ENCODE assay signal across 16 cellular contexts in genomic region chr20:35714127-35714526, GRCh38. TPM values are rescaled to one million over a fixed set of nuclear protein-coding genes. Genes with fewer than 3 reads are reported as not detected.
A peak's percentile ranks its signal among the peaks of the same experiment; 100 is the strongest.
DNase-seq lines count a peak whose midpoint lies in the region; ATAC-seq and TF ChIP-seq lines count a peak whose summit lies in the region.
"Had no signal": no experiment of that assay in that cellular context is flagged by ENCODE, and none has a peak within 500 bp of the region (broad histone marks: within the 10 kb centered on the region; RNA-seq: fewer than 3 reads in every experiment).

No MANE protein-coding gene starts in this region.

- H3K36me3 Mint-ChIP-seq in activated naive CD8-positive, alpha-beta T cell treated with anti-CD3 and anti-CD28 coated beads for 36 hours, result peaks cover 50% of the 10 kb centered on the region
- H3K36me3 Mint-ChIP-seq in activated naive CD8-positive, alpha-beta T cell treated with anti-CD3 and anti-CD28 coated beads, Interleukin-2, amount 50 U/mL, for 24 hours (ENCODE audit: low read depth), result peaks cover 83% of the 10 kb centered on the region
- H3K36me3 Mint-ChIP-seq in HFFc6 (ENCODE audit: low read depth), result peaks cover 57% of the 10 kb centered on the region
- peaks cover 49% of the 10 kb centered on the region for H3K36me3 Mint-ChIP-seq in chondrocyte (ENCODE audit: low read depth)
- peaks cover 19 to 32% of the 10 kb centered on the region in 2 donors for H3K36me3 Mint-ChIP-seq in stimulated activated naive B cell treated with anti-CD40 and anti-IgM and Interleukin-4, amounts not matched to agents 10 μg/mL and 1 μg/mL and 100 μg/mL, for 72 hours

- H3K9me3 Mint-ChIP-seq in activated naive CD8-positive, alpha-beta T cell treated with anti-CD3 and anti-CD28 coated beads for 36 hours, result no peaks in the 10 kb centered on the region
- no peaks in the 10 kb centered on the region for H3K9me3 Mint-ChIP-seq in activated naive CD8-positive, alpha-beta T cell treated with anti-CD3 and anti-CD28 coated beads, Interleukin-2, amount 50 U/mL, for 24 hours
- H3K9me3 Mint-ChIP-seq in HFFc6 (no peaks in the 10 kb centered on the region), chondrocyte (ENCODE audit: low read depth) (no peaks in the 10 kb centered on the region)
- no peaks in the 10 kb centered on the region for H3K9me3 Mint-ChIP-seq in stimulated activated naive B cell treated with anti-CD40 and anti-IgM and Interleukin-4, amounts not matched to agents 10 μg/mL and 1 μg/mL and 100 μg/mL, for 72 hours

- H3K27me3 Mint-ChIP-seq in activated naive CD8-positive, alpha-beta T cell treated with anti-CD3 and anti-CD28 coated beads for 36 hours, result no peaks in the 10 kb centered on the region
- H3K27me3 Mint-ChIP-seq in activated naive CD8-positive, alpha-beta T cell treated with anti-CD3 and anti-CD28 coated beads, Interleukin-2, amount 50 U/mL, for 24 hours, result no peaks in the 10 kb centered on the region
- H3K27me3 Mint-ChIP-seq in HFFc6 (ENCODE audit: insufficient read depth) (peaks cover 7% of the 10 kb centered on the region), chondrocyte (ENCODE audit: low read depth) (no peaks in the 10 kb centered on the region)
- H3K27me3 Mint-ChIP-seq in stimulated activated naive B cell treated with anti-CD40 and anti-IgM and Interleukin-4, amounts not matched to agents 10 μg/mL and 1 μg/mL and 100 μg/mL, for 72 hours, result no peaks in the 10 kb centered on the region

- TF ChIP-seq CTCF in HFFc6 (IDR thresholded peaks at IDR 0.05) (no peak), chondrocyte (IDR thresholded peaks at IDR 0.05) (no peak)

- no peak for ATAC-seq in activated naive CD8-positive, alpha-beta T cell treated with anti-CD3 and anti-CD28 coated beads, Interleukin-2, amount 50 U/mL, for 24 hours
- ATAC-seq in stimulated activated naive B cell treated with anti-CD40 and anti-IgM and Interleukin-4, amounts not matched to agents 10 μg/mL and 1 μg/mL and 100 μg/mL, for 72 hours (replicated peaks), result no peak
- no peak for ATAC-seq in Right ventricle myocardium superior (ENCODE audit: poor library complexity)
- ATAC-seq: PC-3 had no signal

- intact Hi-C loops in Right ventricle myocardium superior (cut with DNase I), result no loop called here

- DNase-seq in activated naive CD8-positive, alpha-beta T cell treated with anti-CD3 and anti-CD28 coated beads for 36 hours, result no peak
- no peak for DNase-seq in activated naive CD8-positive, alpha-beta T cell treated with anti-CD3 and anti-CD28 coated beads, Interleukin-2, amount 50 U/mL, for 24 hours
- no peak for DNase-seq in HFFc6
- DNase-seq in chondrocyte (ENCODE audit: low spot score), result no peak
- no peak for DNase-seq in stimulated activated naive B cell treated with anti-CD40 and anti-IgM and Interleukin-4, amounts not matched to agents 10 μg/mL and 1 μg/mL and 100 μg/mL, for 72 hours
- no peak for DNase-seq in Right ventricle myocardium superior
- DNase-seq in COLO829 (ENCODE audit: low spot score), result no peak
- DNase-seq: EL, IMR-90, Kasumi-1, MM.1S, NCI-H1092 treated with DMSO at 0.1 percent for 48 hours, NCI-H2081 treated with DMSO at 0.1 percent for 48 hours, NCI-H510A, NCI-H774, PC-3 had no signal

- no peak overlapping the region for H3K4me3 Mint-ChIP-seq in activated naive CD8-positive, alpha-beta T cell treated with anti-CD3 and anti-CD28 coated beads for 36 hours
- H3K4me3 Mint-ChIP-seq in activated naive CD8-positive, alpha-beta T cell treated with anti-CD3 and anti-CD28 coated beads, Interleukin-2, amount 50 U/mL, for 24 hours, result no peak overlapping the region
- H3K4me3 Mint-ChIP-seq in HFFc6 (no peak overlapping the region), chondrocyte (ENCODE audit: unreplicated experiment) (no peak overlapping the region)
- H3K4me3 Mint-ChIP-seq in stimulated activated naive B cell treated with anti-CD40 and anti-IgM and Interleukin-4, amounts not matched to agents 10 μg/mL and 1 μg/mL and 100 μg/mL, for 72 hours, result no peak overlapping the region

- H3K27ac Mint-ChIP-seq in activated naive CD8-positive, alpha-beta T cell treated with anti-CD3 and anti-CD28 coated beads for 36 hours, result peak overlapping the region; percentile 67
- H3K27ac Mint-ChIP-seq in activated naive CD8-positive, alpha-beta T cell treated with anti-CD3 and anti-CD28 coated beads, Interleukin-2, amount 50 U/mL, for 24 hours, result no peak overlapping the region
- H3K27ac Mint-ChIP-seq in HFFc6 (peak overlapping the region; percentile 6; the same call in 1 of the 2 replicates), chondrocyte (ENCODE audit: unreplicated experiment) (peak overlapping the region; percentile 57)
- peak overlapping the region; percentile 75 for H3K27ac Mint-ChIP-seq in stimulated activated naive B cell treated with anti-CD40 and anti-IgM and Interleukin-4, amounts not matched to agents 10 μg/mL and 1 μg/mL and 100 μg/mL, for 72 hours

- H3K4me1 Mint-ChIP-seq in activated naive CD8-positive, alpha-beta T cell treated with anti-CD3 and anti-CD28 coated beads for 36 hours, result peaks cover 50% of the 10 kb centered on the region
- H3K4me1 Mint-ChIP-seq in activated naive CD8-positive, alpha-beta T cell treated with anti-CD3 and anti-CD28 coated beads, Interleukin-2, amount 50 U/mL, for 24 hours, result peaks cover 67% of the 10 kb centered on the region
- H3K4me1 Mint-ChIP-seq in HFFc6 (ENCODE audit: low read depth) (peaks cover 37% of the 10 kb centered on the region), chondrocyte (ENCODE audit: low read depth) (peaks cover 20% of the 10 kb centered on the region)
- H3K4me1 Mint-ChIP-seq in stimulated activated naive B cell treated with anti-CD40 and anti-IgM and Interleukin-4, amounts not matched to agents 10 μg/mL and 1 μg/mL and 100 μg/mL, for 72 hours, result peaks cover 12 to 31% of the 10 kb centered on the region in 2 donors

RNA-seq across cellular contexts. Expression of gene ROMO1, which starts 14.9 kb away (rescaled TPM):
- 100 to 1,000 TPM; 121 to 137 TPM for total RNA-seq in activated naive CD8-positive, alpha-beta T cell treated with anti-CD3 and anti-CD28 coated beads for 36 hours
- total RNA-seq in HFFc6 (2021; fragmentation: NEBNext Ultra II Directional; extraction: Animal tissue kit (Norgen Biotek cat#: 25700)), result 100 to 1,000 TPM; 158 to 236 (median 195) TPM
- total RNA-seq in chondrocyte (123 to 128 TPM (median 128 TPM) in 3 replicates), Right ventricle myocardium superior (198 TPM)

RNA-seq across cellular contexts. Expression of gene NFS1, which starts 15.0 kb away (rescaled TPM):
- total RNA-seq in activated naive CD8-positive, alpha-beta T cell treated with anti-CD3 and anti-CD28 coated beads for 36 hours, result 10 to 100 TPM; 37.2 to 38.2 TPM
- total RNA-seq in HFFc6 (2021; fragmentation: NEBNext Ultra II Directional; extraction: Animal tissue kit (Norgen Biotek cat#: 25700)), result 10 to 100 TPM; 28.6 to 40.6 (median 34.6) TPM
- total RNA-seq in chondrocyte, result 26.8 to 29.3 TPM (median 27.8 TPM) in 3 replicates
- 53.2 TPM for total RNA-seq in Right ventricle myocardium superior

RNA-seq across cellular contexts. Expression of gene RBM39, which starts 27.9 kb away (rescaled TPM):
- total RNA-seq in activated naive CD8-positive, alpha-beta T cell treated with anti-CD3 and anti-CD28 coated beads for 36 hours, result 100 to 1,000 TPM; 330 to 349 TPM
- total RNA-seq in HFFc6 (2021; fragmentation: NEBNext Ultra II Directional; extraction: Animal tissue kit (Norgen Biotek cat#: 25700)), result 100 to 1,000 TPM; 162 to 198 (median 185) TPM
- total RNA-seq in chondrocyte, result 217 to 277 TPM (median 238 TPM) in 3 replicates
- 134 TPM for total RNA-seq in Right ventricle myocardium superior

RNA-seq across cellular contexts. Expression of gene CPNE1, which starts 49.4 kb away (rescaled TPM):
- total RNA-seq in activated naive CD8-positive, alpha-beta T cell treated with anti-CD3 and anti-CD28 coated beads for 36 hours, result 100 to 1,000 TPM; 290 to 304 TPM
- total RNA-seq in HFFc6 (2021; fragmentation: NEBNext Ultra II Directional; extraction: Animal tissue kit (Norgen Biotek cat#: 25700)), result 100 to 1,000 TPM; 200 to 230 (median 213) TPM
- total RNA-seq in chondrocyte, result 127 to 142 TPM (median 142 TPM) in 3 replicates
- total RNA-seq in Right ventricle myocardium superior, result 60.6 TPM

RNA-seq across cellular contexts. Expression of gene RBM12, which starts 49.4 kb away (rescaled TPM):
- 100 to 1,000 TPM; 161 to 169 TPM for total RNA-seq in activated naive CD8-positive, alpha-beta T cell treated with anti-CD3 and anti-CD28 coated beads for 36 hours
- 10 to 100 TPM; 61.5 to 85.3 (median 78.7) TPM for total RNA-seq in HFFc6 (2021; fragmentation: NEBNext Ultra II Directional; extraction: Animal tissue kit (Norgen Biotek cat#: 25700))
- total RNA-seq in chondrocyte (59.0 to 66.5 TPM (median 63.8 TPM) in 3 replicates), Right ventricle myocardium superior (45.3 TPM)
